ENCODE assay signal across 10 cellular contexts in the genomic region with DNA sequence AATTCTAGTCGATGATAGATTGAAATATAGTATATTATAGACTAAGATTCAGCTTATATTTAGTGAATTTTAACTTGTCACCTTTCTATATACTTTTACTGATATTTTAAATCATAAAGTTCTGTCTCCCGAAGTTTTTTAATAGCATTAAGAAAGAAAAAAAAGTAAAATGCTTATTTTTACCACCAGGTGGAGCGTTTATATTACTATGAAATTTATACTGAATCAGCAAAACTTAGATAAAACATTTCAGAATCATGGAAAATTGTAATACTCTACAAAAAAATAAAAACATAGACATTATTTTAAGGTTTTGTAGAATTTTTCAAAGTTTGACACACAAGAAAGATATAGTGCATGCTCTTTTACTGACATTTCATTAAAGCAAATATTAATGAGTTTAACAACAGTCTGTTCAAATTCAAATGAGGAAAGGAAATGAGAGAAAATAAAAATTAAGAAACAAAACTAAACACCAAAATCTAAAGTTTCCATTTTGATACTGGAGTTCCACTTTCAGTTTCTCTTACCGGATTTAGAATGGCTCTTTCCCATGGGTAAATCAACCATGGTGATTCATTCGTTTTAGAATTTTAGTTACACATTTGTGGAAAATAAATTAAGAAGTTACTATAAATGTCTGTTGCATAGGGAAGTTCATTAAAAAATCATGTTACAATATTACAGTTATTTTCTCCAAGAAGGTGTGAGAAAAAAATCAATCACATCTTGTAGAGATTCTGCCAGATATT.
A peak's percentile ranks its signal among the peaks of the same experiment; 100 is the strongest.
DNase-seq lines count a peak whose midpoint lies in the region; ATAC-seq and TF ChIP-seq lines count a peak whose summit lies in the region.
"Had no signal": no experiment of that assay in that cellular context is flagged by ENCODE, and none has a peak within 500 bp of the region (broad histone marks: within the 10 kb centered on the region; RNA-seq: fewer than 3 reads in every experiment).

No MANE protein-coding gene starts in this region.

- TF ChIP-seq CTCF in MCF 10A (IDR thresholded peaks at IDR 0.05; ENCODE audit: unreplicated experiment) (peak; percentile 33), progenitor cell of endocrine pancreas (IDR thresholded peaks at IDR 0.05; ENCODE audit: unreplicated experiment) (peak; percentile 57)

- no peaks in the 10 kb centered on the region for H3K9me3 Mint-ChIP-seq in MCF 10A (ENCODE audit: unreplicated experiment)
- no peaks in the 10 kb centered on the region for H3K9me3 Mint-ChIP-seq in progenitor cell of endocrine pancreas (ENCODE audit: low read depth)

- H3K4me1 Mint-ChIP-seq in MCF 10A (ENCODE audit: insufficient read depth, unreplicated experiment), result peaks cover 13% of the 10 kb centered on the region
- H3K4me1 Mint-ChIP-seq in progenitor cell of endocrine pancreas (ENCODE audit: low read depth), result peaks cover 9% of the 10 kb centered on the region

- intact Hi-C loops in MCF 10A (cut with micrococcal nuclease), result loop anchor here (5.0 to 10.0 kb wide), 4 partner anchors 99 to 1067 kb away; no protein-coding TSS in a partner anchor

- ATAC-seq in GM21526 (IDR thresholded peaks at IDR 0.05; ENCODE audit: low FRiP score, unreplicated experiment), result no peak

- no TSS peak for BruUV-seq in MCF 10A (replicated peaks; lab: Mats Ljungman, UMichigan)

- H3K27ac Mint-ChIP-seq in MCF 10A (ENCODE audit: low read depth, unreplicated experiment) (peak overlapping the region; percentile 51), progenitor cell of endocrine pancreas (no peak overlapping the region)

- DNase-seq in NCI-H1417 (lab: John Stamatoyannopoulos, UW), result peak in 2 of 3 experiments; percentile 43 to 56
- no peak for DNase-seq in NCI-H1417 treated with DMSO at 0.1 percent for 48 hours (lab: John Stamatoyannopoulos, UW)
- DNase-seq in NCI-H1105 (lab: John Stamatoyannopoulos, UW), result peak; percentile 24
- DNase-seq in MCF 10A (ENCODE audit: unreplicated experiment), result peak; percentile 23
- no peak for DNase-seq in progenitor cell of endocrine pancreas (ENCODE audit: low spot score, unreplicated experiment)
- DNase-seq in iPS-NIHi7 (ENCODE audit: extremely low spot score), result no peak
- DNase-seq in NCI-H1048 (lab: John Stamatoyannopoulos, UW), result no peak
- DNase-seq: activated gamma-delta T cell treated with Interleukin-2 at 50 U/mL for 16 hours, NCI-H524 treated with DMSO at 0.1 percent for 48 hours had no signal

- no peak overlapping the region for H3K4me3 Mint-ChIP-seq in MCF 10A (ENCODE audit: unreplicated experiment)
- no peak overlapping the region for H3K4me3 Mint-ChIP-seq in progenitor cell of endocrine pancreas (ENCODE audit: low read depth)

- CTCF ChIA-PET in MCF 10A (lab: Yijun Ruan, JAX), result interaction anchor here (0.5 to 0.7 kb wide), 2 partner anchors 369 to 493 kb away, joined by 4 to 5 read pairs; no protein-coding TSS in a partner anchor

- H3K36me3 Mint-ChIP-seq in MCF 10A (ENCODE audit: insufficient read depth, unreplicated experiment) (no peaks in the 10 kb centered on the region), progenitor cell of endocrine pancreas (ENCODE audit: insufficient read depth) (no peaks in the 10 kb centered on the region)

- H3K27me3 Mint-ChIP-seq in MCF 10A (ENCODE audit: insufficient read depth, unreplicated experiment) (no peaks in the 10 kb centered on the region), progenitor cell of endocrine pancreas (no peaks in the 10 kb centered on the region)

- POLR2A ChIA-PET in MCF 10A (lab: Yijun Ruan, JAX), result interaction anchor here (0.6 kb wide), 1 partner anchor 501 kb away, joined by 3 read pairs; no protein-coding TSS in a partner anchor

Comparison
In these comparisons a context has a peak if more than half of its experiments do, and no peak if none do; other contexts are left out.
1. DNase-seq: peak in NCI-H1417 (2 of 3), NCI-H1105 (single experiment) and MCF 10A (single experiment); none in NCI-H1417 treated with DMSO at 0.1 percent for 48 hours (single experiment), progenitor cell of endocrine pancreas (single experiment), iPS-NIHi7 (single experiment) and NCI-H1048 (single experiment).